Comparison of ENCODE assay signal across 1 cellular context in the genomic region with DNA sequence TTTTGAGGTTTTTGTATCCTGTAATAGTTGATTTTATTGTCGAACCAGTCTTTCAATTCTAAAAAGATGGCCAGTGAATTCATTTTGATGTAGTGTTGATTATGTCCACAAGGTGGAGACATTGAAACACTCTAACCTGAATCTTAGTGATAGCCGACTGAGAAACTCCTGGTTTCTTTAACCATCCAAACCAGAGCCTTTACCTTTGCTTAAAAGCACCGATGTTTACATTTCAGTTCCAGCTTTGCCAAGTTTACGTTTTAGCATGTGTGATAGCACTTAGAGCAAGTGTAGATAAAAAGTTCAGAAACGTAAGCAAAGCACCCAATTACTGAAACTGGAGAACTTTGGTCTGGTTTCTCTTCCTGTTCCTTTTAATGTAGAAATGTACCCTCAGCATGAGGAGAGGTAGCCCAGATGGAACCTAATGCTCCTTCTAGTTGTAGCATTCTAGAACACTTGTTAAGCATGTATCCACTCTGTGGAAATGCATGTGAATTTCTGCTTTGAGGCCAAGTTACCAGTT.
TF ChIP-seq lines count a peak whose summit lies in the region.

No MANE protein-coding gene starts in this region.

TF ChIP-seq in HCT116, 20 proteins besides CTCF, POLR2A, EP300 and RAD21 (continued from another document):
- TF ChIP-seq, protein P1, sequence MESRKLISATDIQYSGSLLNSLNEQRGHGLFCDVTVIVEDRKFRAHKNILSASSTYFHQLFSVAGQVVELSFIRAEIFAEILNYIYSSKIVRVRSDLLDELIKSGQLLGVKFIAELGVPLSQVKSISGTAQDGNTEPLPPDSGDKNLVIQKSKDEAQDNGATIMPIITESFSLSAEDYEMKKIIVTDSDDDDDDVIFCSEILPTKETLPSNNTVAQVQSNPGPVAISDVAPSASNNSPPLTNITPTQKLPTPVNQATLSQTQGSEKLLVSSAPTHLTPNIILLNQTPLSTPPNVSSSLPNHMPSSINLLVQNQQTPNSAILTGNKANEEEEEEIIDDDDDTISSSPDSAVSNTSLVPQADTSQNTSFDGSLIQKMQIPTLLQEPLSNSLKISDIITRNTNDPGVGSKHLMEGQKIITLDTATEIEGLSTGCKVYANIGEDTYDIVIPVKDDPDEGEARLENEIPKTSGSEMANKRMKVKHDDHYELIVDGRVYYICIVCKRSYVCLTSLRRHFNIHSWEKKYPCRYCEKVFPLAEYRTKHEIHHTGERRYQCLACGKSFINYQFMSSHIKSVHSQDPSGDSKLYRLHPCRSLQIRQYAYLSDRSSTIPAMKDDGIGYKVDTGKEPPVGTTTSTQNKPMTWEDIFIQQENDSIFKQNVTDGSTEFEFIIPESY (IDR thresholded peaks at IDR 0.05; ENCODE audit: extremely low read depth, insufficient replicate concordance, low read length): no peak
- TF ChIP-seq CEBPB (IDR thresholded peaks at IDR 0.05; ENCODE audit: low read depth): no peak
- no peak for TF ChIP-seq EGR1 (IDR thresholded peaks at IDR 0.05; ENCODE audit: low read depth)
- no peak for TF ChIP-seq FOSL1 (IDR thresholded peaks at IDR 0.05; ENCODE audit: low read depth)
